8 cellular contexts compared by ENCODE assay signal in the genomic region with DNA sequence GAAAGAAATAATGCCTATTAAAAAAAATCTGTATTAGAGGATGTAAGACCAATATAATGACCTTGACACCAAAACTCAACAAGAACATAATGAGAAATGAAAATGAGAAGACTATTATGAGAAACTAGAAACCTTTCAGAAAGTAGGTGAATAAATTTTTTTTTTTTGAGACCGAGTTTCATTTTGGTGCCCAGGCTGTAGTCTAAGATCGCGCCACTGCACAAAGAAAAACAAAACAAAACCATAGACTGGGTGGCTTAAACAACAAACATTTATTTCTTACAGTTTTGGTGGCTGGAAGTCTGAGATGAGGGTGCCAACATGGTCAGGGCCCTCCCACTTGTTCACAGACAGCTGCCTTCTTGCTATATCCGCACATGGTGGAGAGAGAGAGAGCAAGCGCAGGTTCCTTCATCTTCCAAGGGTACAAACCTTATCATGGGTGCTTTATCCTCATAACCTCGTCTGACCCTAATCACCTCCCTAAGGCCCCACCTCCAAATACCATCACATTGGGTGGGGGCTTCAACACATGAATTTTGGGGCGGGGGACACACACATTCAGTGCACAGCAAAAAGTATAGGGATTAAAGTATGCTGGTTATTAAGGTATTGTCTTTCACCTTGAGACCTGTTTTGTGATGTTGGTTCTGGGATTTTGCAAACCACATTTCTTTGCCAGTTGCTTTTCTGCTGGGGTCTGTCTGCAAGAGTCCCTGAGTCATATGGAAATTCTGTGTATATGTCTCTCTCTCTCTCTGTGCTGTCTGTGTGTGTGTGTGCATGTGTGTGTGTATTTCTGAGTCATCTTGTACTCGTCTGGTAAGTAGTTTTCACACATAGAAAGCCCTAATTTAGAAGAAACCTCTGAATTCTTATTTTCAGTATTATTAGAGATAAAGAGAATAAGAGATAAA. TPM values are rescaled to one million over a fixed set of nuclear protein-coding genes. Genes with fewer than 3 reads are reported as not detected.
DNase-seq lines count a peak whose midpoint lies in the region; ATAC-seq lines count a peak whose summit lies in the region.

No MANE protein-coding gene starts in this region.

- H3K27me3 Mint-ChIP-seq in CD4-positive, alpha-beta memory T cell = no peaks in the 10 kb centered on the region
- no peaks in the 10 kb centered on the region for H3K27me3 Mint-ChIP-seq in activated T-cell treated with anti-CD3 and anti-CD28 coated beads, Interleukin-2, amount 50 U/mL, for 72 hours (ENCODE audit: low read depth)

- no peaks in the 10 kb centered on the region for H3K36me3 Mint-ChIP-seq in CD4-positive, alpha-beta memory T cell
- no peaks in the 10 kb centered on the region for H3K36me3 Mint-ChIP-seq in activated T-cell treated with anti-CD3 and anti-CD28 coated beads, Interleukin-2, amount 50 U/mL, for 72 hours (ENCODE audit: insufficient read depth in 2 of 2)

- no peaks in the 10 kb centered on the region for H3K4me1 ChIP-seq in CD4-positive, alpha-beta memory T cell (ENCODE audit: insufficient read depth, low read length)

- H3K9me3 Mint-ChIP-seq in CD4-positive, alpha-beta memory T cell = no peaks in the 10 kb centered on the region
- no peaks in the 10 kb centered on the region for H3K9me3 Mint-ChIP-seq in activated T-cell treated with anti-CD3 and anti-CD28 coated beads, Interleukin-2, amount 50 U/mL, for 72 hours

- H3K4me3 ChIP-seq in CD4-positive, alpha-beta memory T cell (ENCODE audit: low read length in 2 of 2) = no peak overlapping the region

- POLR2A ChIA-PET in CD4-positive, alpha-beta memory T cell (lab: Charles Lee; ENCODE audit: partially characterized antibody) = interaction anchor here (0.6 kb wide), 1 partner anchor 583 kb away, joined by 3 read pairs; no protein-coding TSS in a partner anchor

- H3K4me3 Mint-ChIP-seq in CD4-positive, alpha-beta memory T cell = peak overlapping the region; percentile 11 to 81 (median 70)
- peak overlapping the region; percentile 46 to 58 for H3K4me3 Mint-ChIP-seq in activated T-cell treated with anti-CD3 and anti-CD28 coated beads, Interleukin-2, amount 50 U/mL, for 72 hours

- H3K9me3 ChIP-seq in CD4-positive, alpha-beta memory T cell (ENCODE audit: control insufficient read depth in 1 of 2, low read length in 2 of 2) = no peaks in the 10 kb centered on the region

- peak; percentile 73 for ATAC-seq in GM19467 (IDR thresholded peaks at IDR 0.05; ENCODE audit: unreplicated experiment)
- ATAC-seq in HG03520 (IDR thresholded peaks at IDR 0.05; ENCODE audit: unreplicated experiment) = peak; percentile 78
- ATAC-seq in activated T-cell treated with anti-CD3 and anti-CD28 coated beads, Interleukin-2, amount 50 U/mL, for 72 hours (replicated peaks in 1 of 2) = peak; percentile 97 to 99

- H3K27me3 ChIP-seq in CD4-positive, alpha-beta memory T cell (ENCODE audit: insufficient read depth, low read length) = no peaks in the 10 kb centered on the region

- CTCF ChIA-PET in CD4-positive, alpha-beta memory T cell (lab: Charles Lee; ENCODE audit: partially characterized antibody) = interaction anchor here (0.7 kb wide), 2 partner anchors 30 to 276 kb away, joined by 3 read pairs; no protein-coding TSS in a partner anchor

- intact Hi-C loops in CD4-positive, alpha-beta memory T cell (cut with micrococcal nuclease) = no loop called here

- H3K36me3 ChIP-seq in CD4-positive, alpha-beta memory T cell (ENCODE audit: insufficient read depth, low read length) = no peaks in the 10 kb centered on the region

- H3K27ac Mint-ChIP-seq in CD4-positive, alpha-beta memory T cell = peak overlapping the region in 5 of 7 donors; percentile 39 to 84 (median 67)
- peak overlapping the region; percentile 32 for H3K27ac Mint-ChIP-seq in activated T-cell treated with anti-CD3 and anti-CD28 coated beads, Interleukin-2, amount 50 U/mL, for 72 hours

- DNase-seq in CD4-positive, alpha-beta memory T cell = peak in 3 of 5 donors; percentile 4 to 75 (median 6)
- peak; percentile 63 to 79 for DNase-seq in activated T-cell treated with anti-CD3 and anti-CD28 coated beads, Interleukin-2, amount 50 U/mL, for 72 hours
- peak; percentile 56 to 72 for DNase-seq in stimulated activated CD4-positive, alpha-beta T cell treated with anti-CD3 and anti-CD28 coated beads, Interleukin-15, amount 100 ng/mL, for 48 hours (ENCODE audit: low read depth in 2 of 2)
- DNase-seq in SHP77 treated with DMSO at 0.1 percent for 48 hours (lab: John Stamatoyannopoulos, UW) = no peak
- no peak for DNase-seq in NCI-H187 treated with DMSO at 0.1 percent for 48 hours (lab: John Stamatoyannopoulos, UW)
- no peak for DNase-seq in NCI-H1048 (lab: John Stamatoyannopoulos, UW)

- no peak overlapping the region for H3K27ac ChIP-seq in CD4-positive, alpha-beta memory T cell (ENCODE audit: low read depth, low read length)

- H3K4me1 Mint-ChIP-seq in CD4-positive, alpha-beta memory T cell = peaks cover 8 to 18% (median 15%) of the 10 kb centered on the region in 4 donors
- H3K4me1 Mint-ChIP-seq in activated T-cell treated with anti-CD3 and anti-CD28 coated beads, Interleukin-2, amount 50 U/mL, for 72 hours (ENCODE audit: low read depth) = peaks cover 25% of the 10 kb centered on the region

RNA-seq across cellular contexts. Expression of gene ZCRB1, which starts 26.2 kb away (rescaled TPM):
- total RNA-seq in CD4-positive, alpha-beta memory T cell = 10 to 100 TPM; 21.2 to 27.1 TPM
- 10 to 100 TPM; 48.1 to 80.5 TPM for polyA plus RNA-seq in CD4-positive, alpha-beta memory T cell
- 100 to 1,000 TPM in 1 of 2 donors, 10 to 100 TPM in 1; 89.2 to 113 TPM for total RNA-seq in activated T-cell treated with anti-CD3 and anti-CD28 coated beads, Interleukin-2, amount 50 U/mL, for 72 hours

RNA-seq across cellular contexts. Expression of gene PPHLN1, which starts 26.3 kb away (rescaled TPM):
- 100 to 1,000 TPM in 1 of 2 experiments, 10 to 100 TPM in 1; 98.0 to 104 TPM for total RNA-seq in CD4-positive, alpha-beta memory T cell
- 100 to 1,000 TPM; 152 to 160 TPM for polyA plus RNA-seq in CD4-positive, alpha-beta memory T cell
- 10 to 100 TPM; 56.9 to 63.1 TPM for total RNA-seq in activated T-cell treated with anti-CD3 and anti-CD28 coated beads, Interleukin-2, amount 50 U/mL, for 72 hours

Comparison
In these comparisons a context has a peak if more than half of its experiments do, and no peak if none do; other contexts are left out.
1. DNase-seq: peak in CD4-positive, alpha-beta memory T cell (3 of 5), activated T-cell treated with anti-CD3 and anti-CD28 coated beads, Interleukin-2, amount 50 U/mL, for 72 hours (2 of 2) and stimulated activated CD4-positive, alpha-beta T cell treated with anti-CD3 and anti-CD28 coated beads, Interleukin-15, amount 100 ng/mL, for 48 hours (2 of 2); none in SHP77 treated with DMSO at 0.1 percent for 48 hours (single experiment), NCI-H187 treated with DMSO at 0.1 percent for 48 hours (single experiment) and NCI-H1048 (single experiment).
2. Peak in every context shown above with its lines, with median percentiles within 50 percentile points of each other: ATAC-seq.